ENCODE assay signal across 18 cellular contexts in genomic region chr13:64088491-64088890, GRCh38.
A peak's percentile ranks its signal among the peaks of the same experiment; 100 is the strongest.
DNase-seq lines count a peak whose midpoint lies in the region; TF ChIP-seq lines count a peak whose summit lies in the region.
"Had no signal": no experiment of that assay in that cellular context is flagged by ENCODE, and none has a peak within 500 bp of the region (broad histone marks: within the 10 kb centered on the region; RNA-seq: fewer than 3 reads in every experiment).

No MANE protein-coding gene starts in this region.

- no peaks in the 10 kb centered on the region for H3K9me3 ChIP-seq in neural cell (ENCODE audit: low read length)
- H3K9me3 ChIP-seq: A549, HAP-1 had no signal

- no peaks in the 10 kb centered on the region for H3K36me3 ChIP-seq in neural cell (ENCODE audit: insufficient read depth, low read length)
- H3K36me3 ChIP-seq: HAP-1 had no signal

- no peak overlapping the region for H3K4me3 ChIP-seq in neural cell (ENCODE audit: low read length)
- H3K4me3 ChIP-seq: A549, HAP-1 had no signal

- H3K27me3 ChIP-seq in neural cell (ENCODE audit: insufficient read depth, low read depth, low read length): no peaks in the 10 kb centered on the region

- peak; percentile 3 for TF ChIP-seq EP300 in neural cell (conservative IDR thresholded peaks at IDR 0.05; ENCODE audit: poor library complexity, severe bottlenecking)

- no peak overlapping the region for H2AFZ ChIP-seq in neural cell (ENCODE audit: low read depth, low read length)

- no peaks in the 10 kb centered on the region for H4K20me1 ChIP-seq in neural cell (ENCODE audit: insufficient read depth)

- peak; percentile 40 for DNase-seq in NCI-H1417 treated with DMSO at 0.1 percent for 48 hours (lab: John Stamatoyannopoulos, UW)
- no peak for DNase-seq in NCI-H1417 (lab: John Stamatoyannopoulos, UW)
- peak; percentile 58 for DNase-seq in NCI-H69 (lab: John Stamatoyannopoulos, UW)
- DNase-seq in NCI-H128 (lab: John Stamatoyannopoulos, UW; ENCODE audit: unreplicated experiment): no peak
- no peak for DNase-seq in NCI-H524 (lab: John Stamatoyannopoulos, UW)
- DNase-seq: 8988T; C1 segment of cervical spinal cord; Calu3; CD4-positive, alpha-beta memory T cell; COR-L47; DMS53; DMS79 treated with DMSO at 0.1 percent for 48 hours; GF-D8; GOT3; HFFc6 had no signal

- no peak overlapping the region for H3K4me2 ChIP-seq in neural cell (ENCODE audit: low read length)
- H3K4me2 ChIP-seq: A549 had no signal

- H3K9me2 ChIP-seq in neural cell (ENCODE audit: insufficient read depth, low read length): no peaks in the 10 kb centered on the region

- TF ChIP-seq CTCF in neural cell (IDR thresholded peaks at IDR 0.05; ENCODE audit: poor library complexity, severe bottlenecking): no peak

- H3K27ac ChIP-seq in neural cell (ENCODE audit: low read length): no peak overlapping the region
- H3K27ac ChIP-seq: A549 had no signal

- H3K79me2 ChIP-seq in neural cell (replicated peaks; ENCODE audit: insufficient read depth, low read length): no peaks in the 10 kb centered on the region

- no peaks in the 10 kb centered on the region for H3F3A ChIP-seq in neural cell (ENCODE audit: insufficient read depth, low read length, poor library complexity, severe bottlenecking)

- no peak for TF ChIP-seq RAD21 in neural cell (conservative IDR thresholded peaks at IDR 0.05)

- H3K9ac ChIP-seq in neural cell (ENCODE audit: low read length): no peak overlapping the region

TF ChIP-seq in neural cell, 6 proteins besides CTCF, POLR2A, EP300 and RAD21:
- TF ChIP-seq SMC3 (conservative IDR thresholded peaks at IDR 0.05; ENCODE audit: poor library complexity): no peak
- TF ChIP-seq REST (IDR thresholded peaks at IDR 0.05; ENCODE audit: borderline replicate concordance): no peak
- no peak for TF ChIP-seq EZH2 (IDR thresholded peaks at IDR 0.05; ENCODE audit: borderline replicate concordance, insufficient read depth, low read length, poor library complexity, severe bottlenecking)

Comparison
In these comparisons a context has a peak if more than half of its experiments do, and no peak if none do; other contexts are left out.
1. DNase-seq: peak in NCI-H1417 treated with DMSO at 0.1 percent for 48 hours (single experiment) and NCI-H69 (single experiment); none in NCI-H1417 (0 of 3), NCI-H128 (single experiment) and NCI-H524 (0 of 2).